In the genomic region with DNA sequence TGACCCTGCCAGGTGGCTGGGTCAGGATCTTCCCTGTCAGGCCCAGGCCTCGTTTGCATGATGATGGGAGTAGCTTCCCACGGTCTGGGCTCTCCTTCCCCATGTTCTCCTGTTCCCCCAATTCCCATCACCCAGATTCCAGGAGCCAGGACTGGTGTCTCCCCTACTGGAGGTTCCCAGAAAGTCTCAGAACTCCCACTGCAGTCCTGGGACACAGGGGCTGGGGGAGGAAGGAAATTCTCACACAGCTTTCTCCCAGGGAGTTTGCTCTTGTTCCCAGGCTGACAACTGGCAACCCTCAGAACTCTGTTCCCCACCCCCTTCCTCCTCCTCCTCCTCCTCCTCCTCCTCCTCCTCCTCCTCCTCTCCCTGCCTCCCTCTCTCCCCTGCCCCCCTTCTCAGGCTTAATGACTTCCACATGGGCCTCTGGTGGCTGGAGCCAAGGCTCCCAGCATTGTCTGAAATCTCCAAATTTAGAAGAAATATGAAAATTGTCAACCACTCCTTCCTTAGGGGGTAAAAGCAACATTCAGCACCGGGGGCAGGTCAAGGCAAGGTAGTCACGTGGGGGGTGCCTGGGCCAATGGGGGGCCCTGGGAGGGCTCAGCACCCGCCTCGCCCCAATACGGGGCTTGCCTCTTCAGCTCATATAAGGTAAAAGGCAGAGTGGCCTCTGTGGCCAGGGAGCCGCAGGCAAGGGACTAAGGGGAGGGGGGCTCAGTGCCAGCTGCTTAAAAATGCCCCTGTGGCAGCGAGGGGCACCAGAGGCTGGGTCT, we compare ENCODE assay signal across 9 cellular contexts. TPM values are rescaled to one million over a fixed set of nuclear protein-coding genes. Genes with fewer than 3 reads are reported as not detected.
DNase-seq lines count a peak whose midpoint lies in the region; TF ChIP-seq lines count a peak whose summit lies in the region.
"Had no signal": no experiment of that assay in that cellular context is flagged by ENCODE, and none has a peak within 500 bp of the region (broad histone marks: within the 10 kb centered on the region; RNA-seq: fewer than 3 reads in every experiment).

No MANE protein-coding gene starts in this region.

- H3K4me1 ChIP-seq in skeletal muscle satellite cell (ENCODE audit: control insufficient read depth, insufficient read depth, low read length) = peaks cover 23% of the 10 kb centered on the region

- H3K27ac Mint-ChIP-seq in progenitor cell of endocrine pancreas = no peak overlapping the region

- peaks cover 5% of the 10 kb centered on the region for H3K27me3 ChIP-seq in skeletal muscle satellite cell (ENCODE audit: control insufficient read depth, insufficient read depth, low read length)

- H3K27me3 Mint-ChIP-seq in progenitor cell of endocrine pancreas = peaks cover 11% of the 10 kb centered on the region

- H3K4me3 Mint-ChIP-seq in progenitor cell of endocrine pancreas (ENCODE audit: low read depth) = no peak overlapping the region

- H3K9ac ChIP-seq in skeletal muscle satellite cell (ENCODE audit: low read depth, low read length) = no peak overlapping the region

- TF ChIP-seq CTCF in cardiac fibroblast (IDR thresholded peaks at IDR 0.05; ENCODE audit: low read depth, low read length) (peak; percentile 17), progenitor cell of endocrine pancreas (IDR thresholded peaks at IDR 0.05; ENCODE audit: unreplicated experiment) (no peak)

- no peaks in the 10 kb centered on the region for H3K9me3 Mint-ChIP-seq in progenitor cell of endocrine pancreas (ENCODE audit: low read depth)

- H3K4me1 Mint-ChIP-seq in progenitor cell of endocrine pancreas (ENCODE audit: low read depth) = no peaks in the 10 kb centered on the region

- no peaks in the 10 kb centered on the region for H3K36me3 Mint-ChIP-seq in progenitor cell of endocrine pancreas (ENCODE audit: insufficient read depth)

- H3K4me2 ChIP-seq in skeletal muscle satellite cell (ENCODE audit: low read length) = peak overlapping the region; percentile 19

- peak overlapping the region; percentile 62 to 70 for H3K4me3 ChIP-seq in cardiac fibroblast (replicated peaks in 1 of 2; ENCODE audit: low read depth in 2 of 2, low read length in 2 of 2)
- H3K4me3 ChIP-seq in skeletal muscle satellite cell (ENCODE audit: low read length) = no peak overlapping the region

- DNase-seq in GM04504 (ENCODE audit: low read depth) = peak; percentile 97
- peak; percentile 94 to 96 for DNase-seq in cardiac fibroblast (ENCODE audit: low read depth in 2 of 2)
- peak; percentile 46 for DNase-seq in iPS-NIHi11 (ENCODE audit: low spot score)
- no peak for DNase-seq in progenitor cell of endocrine pancreas (ENCODE audit: low spot score, unreplicated experiment)
- no peak for DNase-seq in stimulated activated CD4-positive, alpha-beta T cell treated with anti-CD3 and anti-CD28 coated beads, Interleukin-4, amount 100 ng/mL, for 24 hours
- DNase-seq in NCI-H524 treated with DMSO at 0.1 percent for 48 hours (lab: John Stamatoyannopoulos, UW) = no peak
- DNase-seq in activated CD4-positive, alpha-beta T cell treated with anti-CD3 and anti-CD28 coated beads, Interleukin-2, amount 50 U/mL, for 1 hour = no peak
- DNase-seq: NCI-H82 had no signal

- H3K9me3 ChIP-seq in skeletal muscle satellite cell (replicated peaks; ENCODE audit: low read length) = no peaks in the 10 kb centered on the region

- H3K36me3 ChIP-seq in skeletal muscle satellite cell (ENCODE audit: insufficient read depth, low read length) = no peaks in the 10 kb centered on the region

RNA-seq across cellular contexts. Expression of gene IL17B, which starts 27.3 kb away (rescaled TPM):
- 0.44 TPM in 1 of 2 replicates, not detected in the other for total RNA-seq in skeletal muscle satellite cell (2012; rRNA removed)
- total RNA-seq in progenitor cell of endocrine pancreas = not detected in 2 replicates

RNA-seq across cellular contexts. Expression of gene PCYOX1L, which starts 48.5 kb away (rescaled TPM):
- total RNA-seq in skeletal muscle satellite cell (2012; rRNA removed) = 9.0 and 10.6 TPM in 2 replicates
- 18.6 and 20.6 TPM in 2 replicates for total RNA-seq in progenitor cell of endocrine pancreas

Comparison
In these comparisons a context has a peak if more than half of its experiments do, and no peak if none do; other contexts are left out.
1. DNase-seq: peak in GM04504 (single experiment), cardiac fibroblast (2 of 2) and iPS-NIHi11 (single experiment); none in progenitor cell of endocrine pancreas (single experiment), stimulated activated CD4-positive, alpha-beta T cell treated with anti-CD3 and anti-CD28 coated beads, Interleukin-4, amount 100 ng/mL, for 24 hours (single experiment), NCI-H524 treated with DMSO at 0.1 percent for 48 hours (single experiment) and activated CD4-positive, alpha-beta T cell treated with anti-CD3 and anti-CD28 coated beads, Interleukin-2, amount 50 U/mL, for 1 hour (single experiment).